19 cellular contexts compared by ENCODE assay signal in genomic region chr1:70587803-70588465, GRCh38.
"Had no signal": no experiment of that assay in that cellular context is flagged by ENCODE, and none has a peak within 500 bp of the region (broad histone marks: within the 10 kb centered on the region; RNA-seq: fewer than 3 reads in every experiment).

No MANE protein-coding gene starts in this region.

- DNase-seq: activated CD4-positive, alpha-beta T cell treated with anti-CD3 and anti-CD28 coated beads for 36 hours; activated CD4-positive, alpha-beta T cell treated with anti-CD3 and anti-CD28 coated beads, Interleukin-2, amount 50 U/mL, for 48 hours; activated gamma-delta T cell treated with Interleukin-2 at 50 U/mL for 16 hours; activated T-cell treated with anti-CD3 and anti-CD28 coated beads for 4 hours; adrenal gland; cerebellar nuclear complex; cortex of kidney; heart left ventricle; lower lobe of right lung; sigmoid colon; stimulated activated CD4-positive, alpha-beta T cell treated with anti-CD3 and anti-CD28 coated beads, Interleukin-4, amount 100 ng/mL, for 24 hours; stomach; T1000; trophoblast cell had no signal

- ATAC-seq: activated CD4-positive, alpha-beta T cell treated with anti-CD3 and anti-CD28 coated beads for 36 hours; activated naive CD4-positive, alpha-beta T cell treated with anti-CD3 and anti-CD28 coated beads, Interleukin-2, amount 50 U/mL, for 72 hours; esophagus mucosa; gastroesophageal sphincter; heart left ventricle; lower lobe of right lung; stimulated activated effector memory CD8-positive, alpha-beta T cell treated with anti-CD3 and anti-CD28 coated beads, Interleukin-12 subunit alpha, Interleukin-12 subunit beta, amount 100 ng/mL, for 72 hours had no signal

- H3K36me3 ChIP-seq: adrenal gland, gastroesophageal sphincter, heart left ventricle, lower lobe of right lung, sigmoid colon, stomach had no signal

- H3K4me3 ChIP-seq: adrenal gland, gastroesophageal sphincter, heart left ventricle, lower lobe of right lung, sigmoid colon, stomach had no signal

- H3K27ac ChIP-seq: adrenal gland, gastroesophageal sphincter, heart left ventricle, lower lobe of right lung, sigmoid colon, stomach had no signal

- H3K4me1 ChIP-seq: adrenal gland, gastroesophageal sphincter, heart left ventricle, lower lobe of right lung, stomach had no signal

- FAIRE-seq: bronchial epithelial cell had no signal

- H3K9me3 ChIP-seq: adrenal gland, gastroesophageal sphincter, lower lobe of right lung, stomach had no signal

- H3K27me3 ChIP-seq: adrenal gland, gastroesophageal sphincter, heart left ventricle, sigmoid colon, stomach had no signal
